27 cellular contexts compared by ENCODE assay signal in the genomic region with DNA sequence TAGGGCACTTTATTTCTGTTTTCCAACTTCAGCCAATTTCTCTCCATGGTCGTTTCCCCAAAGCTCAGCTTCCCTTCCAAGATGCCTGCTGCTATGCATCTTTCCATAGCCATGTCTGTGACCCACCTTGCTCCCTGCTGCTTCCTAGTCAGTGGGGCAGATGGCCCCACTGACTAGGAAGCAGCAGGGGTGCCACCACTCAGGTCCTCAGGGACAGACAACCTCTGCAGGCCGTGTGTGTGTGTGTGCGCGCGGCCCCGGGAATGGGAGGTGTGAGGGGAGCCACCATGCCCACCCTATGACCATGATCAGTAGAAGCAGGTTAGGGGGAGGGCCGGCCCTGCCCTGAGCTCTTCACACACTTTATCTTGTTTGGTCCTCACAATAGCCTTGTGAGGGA. TPM values are rescaled to one million over a fixed set of nuclear protein-coding genes. Genes with fewer than 3 reads are reported as not detected.
DNase-seq lines count a peak whose midpoint lies in the region; ATAC-seq and TF ChIP-seq lines count a peak whose summit lies in the region.
"Had no signal": no experiment of that assay in that cellular context is flagged by ENCODE, and none has a peak within 500 bp of the region (broad histone marks: within the 10 kb centered on the region; RNA-seq: fewer than 3 reads in every experiment).

No MANE protein-coding gene starts in this region.

- H3K79me2 ChIP-seq in neural progenitor cell (ENCODE audit: low read depth) = no peaks in the 10 kb centered on the region

- ATAC-seq in HG03139 (IDR thresholded peaks at IDR 0.05; ENCODE audit: unreplicated experiment) = no peak
- ATAC-seq: A549, GM12878, GM23338, SK-N-SH treated with all-trans-retinoic acid at 6 μM for 48 hours had no signal

- H3K27me3 ChIP-seq in neural progenitor cell (no peaks in the 10 kb centered on the region), thyroid gland (no peaks in the 10 kb centered on the region)
- H3K27me3 ChIP-seq: BLaER1 treated with 17β-estradiol and CSF1 and Interleukin-3, amounts not matched to agents 10 nM and 100 nM; SJCRH30 had no signal

- H3K27me3 Mint-ChIP-seq in neural progenitor cell (ENCODE audit: insufficient read depth, low read depth) = peaks cover 8% of the 10 kb centered on the region

- H3K27ac ChIP-seq in RWPE1 (peak overlapping the region; percentile 95), neural progenitor cell (no peak overlapping the region), thyroid gland (peak overlapping the region in 2 of 3 donors; percentile 30 to 58)
- H3K27ac ChIP-seq: A549, HL-60, SJCRH30 had no signal

- H3K4me3 ChIP-seq in neural progenitor cell = no peak overlapping the region
- H3K4me3 ChIP-seq in thyroid gland (replicated peaks in 1 of 3) = no peak overlapping the region
- H3K4me3 ChIP-seq: A549; BLaER1 treated with 17β-estradiol and CSF1 and Interleukin-3, amounts not matched to agents 10 nM and 100 nM; GM12878; GM23338; HAP-1; SJCRH30 had no signal

- POLR2A ChIA-PET in RWPE1 (lab: Yijun Ruan, JAX; ENCODE audit: low non-redundant PET) = no interaction called here

- H3K9me3 ChIP-seq in neural progenitor cell (ENCODE audit: low read depth) (no peaks in the 10 kb centered on the region), thyroid gland (no peaks in the 10 kb centered on the region)
- H3K9me3 ChIP-seq: A549; BLaER1 treated with 17β-estradiol and CSF1 and Interleukin-3, amounts not matched to agents 10 nM and 100 nM; HAP-1; SJCRH30 had no signal

- CTCF ChIA-PET in RWPE1 (lab: Yijun Ruan, JAX) = no interaction called here

- peaks cover 69% of the 10 kb centered on the region for H3K4me1 Mint-ChIP-seq in neural progenitor cell

- no peak overlapping the region for H3K4me2 ChIP-seq in neural progenitor cell
- H3K4me2 ChIP-seq: A549, GM23338 had no signal

- H3K27ac Mint-ChIP-seq in neural progenitor cell = peak overlapping the region; percentile 7
- H3K27ac Mint-ChIP-seq: CD4-positive, alpha-beta T cell; GM23338 had no signal

- H4K20me1 ChIP-seq in neural progenitor cell (ENCODE audit: low read depth) = no peaks in the 10 kb centered on the region
- H4K20me1 ChIP-seq: BLaER1 treated with 17β-estradiol and CSF1 and Interleukin-3, amounts not matched to agents 10 nM and 100 nM had no signal

- intact Hi-C loops in thyroid gland (cut with DNase I) = no loop called here

- H3K4me1 ChIP-seq in neural progenitor cell = peaks cover 76% of the 10 kb centered on the region
- peaks cover 51 to 58% of the 10 kb centered on the region in 2 donors for H3K4me1 ChIP-seq in thyroid gland
- H3K4me1 ChIP-seq: HAP-1 had no signal

- 85 to 88% methylated on average over 7 of the region's 7 CpGs for WGBS in thyroid gland, 2 donors

- H3K9me3 Mint-ChIP-seq in neural progenitor cell = no peaks in the 10 kb centered on the region
- H3K9me3 Mint-ChIP-seq: CD4-positive, alpha-beta T cell; GM23338 had no signal

- peak overlapping the region; percentile 3 for H3K4me3 Mint-ChIP-seq in neural progenitor cell
- H3K4me3 Mint-ChIP-seq: CD4-positive, alpha-beta T cell; GM23338 had no signal

- DNase-seq in NCI-H510A (lab: John Stamatoyannopoulos, UW) = peak; percentile 29
- DNase-seq in NCI-H510A treated with DMSO at 0.1 percent for 48 hours (lab: John Stamatoyannopoulos, UW) = no peak
- DNase-seq in RWPE1 (ENCODE audit: low spot score) = no peak
- DNase-seq in neural progenitor cell (ENCODE audit: low spot score) = no peak
- no peak for DNase-seq in thyroid gland
- no peak for DNase-seq in stimulated activated CD4-positive, alpha-beta T cell treated with anti-CD3 and anti-CD28 coated beads, Interleukin-2, amount 100 ng/mL, for 24 hours
- no peak for DNase-seq in SKM-1 treated with dmso at 0.1 percent for 144 hours (lab: John Stamatoyannopoulos, UW; ENCODE audit: unreplicated experiment)
- DNase-seq: AML-193; CD4-positive, alpha-beta T cell; DMS79; EL; GDM1; Karpas-422; NCI-H1092; NCI-H1436 treated with DMSO at 0.1 percent for 48 hours; NCI-H2029; NCI-H2227 treated with DMSO at 0.1 percent for 48 hours; NCI-H774 had no signal

- no peak for TF ChIP-seq POLR2A in thyroid gland (IDR thresholded peaks at IDR 0.05)

- H2AFZ ChIP-seq in neural progenitor cell (replicated peaks) = no peak overlapping the region
- H2AFZ ChIP-seq: GM23338 had no signal

- H3K36me3 ChIP-seq in neural progenitor cell (no peaks in the 10 kb centered on the region), thyroid gland (no peaks in the 10 kb centered on the region)
- H3K36me3 ChIP-seq: BLaER1 treated with 17β-estradiol and CSF1 and Interleukin-3, amounts not matched to agents 10 nM and 100 nM; HAP-1; SJCRH30 had no signal

- no peaks in the 10 kb centered on the region for H3K36me3 Mint-ChIP-seq in neural progenitor cell

- peaks cover 43% of the 10 kb centered on the region for H3F3A ChIP-seq in neural progenitor cell (ENCODE audit: low read depth)

- TF ChIP-seq CTCF in RWPE1 (conservative IDR thresholded peaks at IDR 0.05; ENCODE audit: low read depth) (no peak), neural progenitor cell (IDR thresholded peaks at IDR 0.05) (no peak), thyroid gland (IDR thresholded peaks at IDR 0.05) (no peak)

- no peak overlapping the region for H3K9ac ChIP-seq in neural progenitor cell
- H3K9ac ChIP-seq: BLaER1 treated with 17β-estradiol and CSF1 and Interleukin-3, amounts not matched to agents 10 nM and 100 nM had no signal

RNA-seq across cellular contexts. Expression of a gene that starts 2.7 kb away (rescaled TPM):
- total RNA-seq in neural progenitor cell (ENCODE audit: low replicate concordance) = 2.9 and 4.6 TPM in 2 replicates
- total RNA-seq in thyroid gland = 10 to 100 TPM in 3 of 4 donors, 1 to 10 TPM in 1; 7.9 to 20.5 (median 17.1) TPM
- total RNA-seq: CD4-positive, alpha-beta T cell; GM12878 had no signal

RNA-seq across cellular contexts. Expression of a gene that starts 37.9 kb away (rescaled TPM):
- total RNA-seq in neural progenitor cell (ENCODE audit: low replicate concordance) (47.7 and 95.9 TPM in 2 replicates), thyroid gland (10 to 100 TPM; 21.1 to 74.7 (median 32.7) TPM)

RNA-seq across cellular contexts. Expression of a gene that starts 39.5 kb away (rescaled TPM):
- total RNA-seq in neural progenitor cell (ENCODE audit: low replicate concordance) = 31.8 and 53.4 TPM in 2 replicates
- total RNA-seq in thyroid gland = 10 to 100 TPM; 50.0 to 76.6 (median 64.6) TPM

RNA-seq across cellular contexts. Expression of a gene that starts 54.4 kb away (rescaled TPM):
- total RNA-seq in neural progenitor cell (ENCODE audit: low replicate concordance) (not detected in 2 replicates), thyroid gland (not detected)
- total RNA-seq: CD4-positive, alpha-beta T cell; GM12878; GM23338; SJCRH30 had no signal
